ENCODE assay signal across 10 cellular contexts in the genomic region with DNA sequence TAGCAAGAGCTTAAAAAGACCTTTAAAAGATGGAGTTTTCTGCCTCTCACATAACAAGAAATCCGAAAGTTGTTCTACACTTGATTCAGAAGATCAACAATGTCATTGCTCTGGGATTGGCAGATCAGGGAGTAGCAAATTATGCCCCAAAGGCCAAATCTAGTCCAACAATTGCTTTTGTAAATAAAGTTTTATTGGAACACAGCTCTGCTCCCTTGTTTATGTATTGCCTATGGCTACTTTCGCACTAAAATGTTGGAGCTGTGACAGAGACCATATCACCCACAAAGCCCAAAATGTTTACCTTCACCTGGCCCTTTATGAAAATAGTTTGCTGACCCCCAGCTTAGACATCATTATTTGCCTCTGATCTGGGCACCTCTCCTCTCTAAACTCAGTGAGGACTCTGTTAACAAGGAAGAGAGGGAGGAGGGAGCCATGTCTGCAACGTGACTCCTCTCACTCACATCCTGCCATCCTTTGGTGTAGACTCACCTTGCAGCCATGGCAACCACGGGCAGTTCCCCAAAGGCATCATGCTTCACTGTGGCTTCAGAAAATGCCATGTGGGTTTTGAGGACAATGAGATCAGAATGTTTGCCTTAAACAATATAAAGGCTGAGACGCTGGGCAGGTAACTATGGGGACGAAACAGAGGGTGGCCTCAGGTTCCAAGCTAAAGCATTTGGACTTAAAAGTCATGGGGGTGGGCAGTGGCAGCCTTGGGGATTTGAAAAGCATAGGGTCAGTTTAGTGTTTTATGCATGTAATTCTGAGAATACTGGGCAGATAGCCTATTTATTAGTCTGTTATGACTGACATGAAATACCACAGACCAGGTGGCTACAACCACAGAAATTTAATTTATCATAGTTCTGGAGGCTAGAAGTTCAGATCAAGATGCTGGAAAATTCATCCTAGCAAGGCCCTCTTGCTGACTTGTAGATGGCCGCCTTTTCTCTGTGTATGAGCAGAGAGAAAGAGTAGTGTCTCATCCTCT.
DNase-seq lines count a peak whose midpoint lies in the region; ATAC-seq, FAIRE-seq and TF ChIP-seq lines count a peak whose summit lies in the region.
"Had no signal": no experiment of that assay in that cellular context is flagged by ENCODE, and none has a peak within 500 bp of the region (broad histone marks: within the 10 kb centered on the region; RNA-seq: fewer than 3 reads in every experiment).

No MANE protein-coding gene starts in this region.

- peaks cover 46% of the 10 kb centered on the region for H3K4me1 Mint-ChIP-seq in CD4-positive, alpha-beta T cell (ENCODE audit: low read depth)

- H3K4me3 ChIP-seq in keratinocyte (ENCODE audit: control insufficient read depth in 2 of 3, extremely low read depth in 1 of 3, insufficient read depth in 2 of 3, low read depth in 1 of 3, low read length in 3 of 3) = no peak overlapping the region
- H3K4me3 ChIP-seq: BLaER1 treated with 17β-estradiol and CSF1 and Interleukin-3, amounts not matched to agents 10 nM and 100 nM; HAP-1 had no signal

- no peaks in the 10 kb centered on the region for H3K36me3 Mint-ChIP-seq in CD4-positive, alpha-beta T cell (ENCODE audit: low read depth)

- no peaks in the 10 kb centered on the region for H4K20me1 ChIP-seq in keratinocyte (ENCODE audit: control insufficient read depth, extremely low read depth, insufficient read depth, low read length)
- H4K20me1 ChIP-seq: BLaER1 treated with 17β-estradiol and CSF1 and Interleukin-3, amounts not matched to agents 10 nM and 100 nM had no signal

- no peaks in the 10 kb centered on the region for H3K9me1 ChIP-seq in keratinocyte (ENCODE audit: control insufficient read depth, extremely low read depth, insufficient read depth, low read length)

- peaks cover 15% of the 10 kb centered on the region for H3K4me1 ChIP-seq in keratinocyte (ENCODE audit: control insufficient read depth, extremely low read depth, insufficient read depth, low read length)
- H3K4me1 ChIP-seq: HAP-1 had no signal

- H2AFZ ChIP-seq in keratinocyte (ENCODE audit: control insufficient read depth, low read length) = peak overlapping the region; percentile 89

- no peaks in the 10 kb centered on the region for H3K36me3 ChIP-seq in keratinocyte (ENCODE audit: control insufficient read depth in 2 of 2, extremely low read depth in 1 of 2, insufficient read depth in 2 of 2, low read length in 2 of 2)
- H3K36me3 ChIP-seq: BLaER1 treated with 17β-estradiol and CSF1 and Interleukin-3, amounts not matched to agents 10 nM and 100 nM; HAP-1 had no signal

- dilution Hi-C loops in keratinocyte (cut with MboI; ENCODE audit: extremely low pct_ligation_motif_present, low sequenced_read_pairs) = no loop called here

- intact Hi-C loops in CD4-positive, alpha-beta T cell (cut with DNase I, micrococcal nuclease) = loop anchor here (2.0 to 5.0 kb wide), 2 partner anchors 35 to 79 kb away; no protein-coding TSS in a partner anchor

- POLR2A ChIA-PET in CD4-positive, alpha-beta T cell (lab: Charles Lee) = interaction anchor here (0.6 to 3.5 kb wide), 7 partner anchors 9 to 258 kb away, joined by 3 to 52 read pairs (median 3); a partner anchor contains a TSS

- peaks cover 3% of the 10 kb centered on the region for H3K9me3 Mint-ChIP-seq in CD4-positive, alpha-beta T cell

- no peaks in the 10 kb centered on the region for H3K27me3 ChIP-seq in CD4-positive, alpha-beta T cell (ENCODE audit: control insufficient read depth, insufficient read depth, low read length)
- H3K27me3 ChIP-seq in keratinocyte (ENCODE audit: control insufficient read depth, extremely low read depth, insufficient read depth, low read length) = no peaks in the 10 kb centered on the region

- DNase-seq in CD4-positive, alpha-beta T cell = peak; percentile 48 to 89 (median 65)
- DNase-seq in NCI-H2029 (lab: John Stamatoyannopoulos, UW) (peak; percentile 81), keratinocyte (ENCODE audit: low read depth, low spot score) (peak; percentile 80), NCI-H524 (lab: John Stamatoyannopoulos, UW) (no peak), inferior parietal cortex (ENCODE audit: extremely low spot score) (no peak), MV-4-11 (lab: John Stamatoyannopoulos, UW) (no peak)
- DNase-seq in activated CD8-positive, alpha-beta memory T cell treated with anti-CD3 and anti-CD28 coated beads for 24 hours = peak; percentile 66

- peak; percentile 99 for FAIRE-seq in keratinocyte (lab: Jason Lieb, UNC)

- no peaks in the 10 kb centered on the region for H3K9me3 ChIP-seq in CD4-positive, alpha-beta T cell (ENCODE audit: control insufficient read depth, low read length)
- H3K9me3 ChIP-seq in keratinocyte (ENCODE audit: control insufficient read depth, low read depth, low read length) = no peaks in the 10 kb centered on the region
- H3K9me3 ChIP-seq: HAP-1 had no signal

- peak overlapping the region; percentile 91 for H3K27ac Mint-ChIP-seq in CD4-positive, alpha-beta T cell

- no peak for TF ChIP-seq CTCF in CD4-positive, alpha-beta T cell (IDR thresholded peaks at IDR 0.05)
- TF ChIP-seq CTCF in keratinocyte (optimal IDR thresholded peaks at IDR 0.05 in 1 of 3, IDR thresholded peaks at IDR 0.05 in 1 of 3, conservative IDR thresholded peaks at IDR 0.05 in 1 of 3; ENCODE audit: extremely low read depth in 1 of 3, insufficient read depth in 2 of 3, low read length in 3 of 3) = no peak

- no peaks in the 10 kb centered on the region for H3K79me2 ChIP-seq in keratinocyte (ENCODE audit: control insufficient read depth, insufficient read depth, low read length)

- H3K9ac ChIP-seq in keratinocyte (ENCODE audit: control insufficient read depth, extremely low read depth, insufficient read depth, low read length) = peak overlapping the region; percentile 45
- H3K9ac ChIP-seq: BLaER1 treated with 17β-estradiol and CSF1 and Interleukin-3, amounts not matched to agents 10 nM and 100 nM had no signal

- no peaks in the 10 kb centered on the region for H3K27me3 Mint-ChIP-seq in CD4-positive, alpha-beta T cell

- ATAC-seq in CD4-positive, alpha-beta T cell (ENCODE audit: poor library complexity) = peak; percentile 52
- ATAC-seq in HG03175 (IDR thresholded peaks at IDR 0.05; ENCODE audit: unreplicated experiment) = no peak

- H3K27ac ChIP-seq in CD4-positive, alpha-beta T cell (ENCODE audit: low read depth, low read length) = peak overlapping the region; percentile 59
- H3K27ac ChIP-seq in keratinocyte (ENCODE audit: control insufficient read depth, insufficient read depth, low read length) = peak overlapping the region; percentile 75
- H3K27ac ChIP-seq: BLaER1 treated with 17β-estradiol and CSF1 and Interleukin-3, amounts not matched to agents 10 nM and 100 nM had no signal

- H3K4me3 Mint-ChIP-seq in CD4-positive, alpha-beta T cell = peak overlapping the region; percentile 71

- H3K4me2 ChIP-seq in keratinocyte (ENCODE audit: control insufficient read depth, extremely low read depth, insufficient read depth, low read depth, low read length) = peak overlapping the region; percentile 35
- H3K4me2 ChIP-seq: BLaER1 treated with 17β-estradiol and CSF1 and Interleukin-3, amounts not matched to agents 10 nM and 100 nM had no signal

- CTCF ChIA-PET in CD4-positive, alpha-beta T cell (lab: Charles Lee) = interaction anchor here (1.1 to 4.7 kb wide), 9 partner anchors 9 to 258 kb away, joined by 3 to 54 read pairs (median 6); a partner anchor contains a TSS

Comparison
In these comparisons a context has a peak if more than half of its experiments do, and no peak if none do; other contexts are left out.
1. DNase-seq: peak in CD4-positive, alpha-beta T cell (10 of 10), NCI-H2029 (single experiment), activated CD8-positive, alpha-beta memory T cell treated with anti-CD3 and anti-CD28 coated beads for 24 hours (single experiment) and keratinocyte (single experiment); none in NCI-H524 (0 of 2), inferior parietal cortex (single experiment) and MV-4-11 (single experiment).